ENCODE assay signal across 22 cellular contexts in the genomic region with DNA sequence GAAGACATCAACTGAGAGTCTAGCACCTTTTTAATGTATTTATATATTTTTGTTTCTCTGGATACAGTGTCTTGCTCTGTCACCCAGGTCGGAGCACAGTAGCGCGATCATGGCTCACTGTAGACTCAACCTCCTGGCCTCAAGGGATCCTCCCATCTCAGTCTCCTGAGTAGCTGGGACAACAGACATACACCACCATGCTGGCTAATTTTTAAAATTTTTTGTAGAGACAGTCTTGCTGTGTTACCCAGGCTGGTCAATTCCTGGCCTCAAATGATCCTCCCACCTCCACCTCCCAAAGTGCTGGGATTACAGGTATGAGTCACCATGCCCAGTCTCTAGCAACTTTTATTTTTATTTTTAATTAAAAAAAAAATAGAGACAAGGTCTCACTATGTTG.
"Had no signal": no experiment of that assay in that cellular context is flagged by ENCODE, and none has a peak within 500 bp of the region (broad histone marks: within the 10 kb centered on the region; RNA-seq: fewer than 3 reads in every experiment).

No MANE protein-coding gene starts in this region.

- FAIRE-seq: endothelial cell of umbilical vein, frontal cortex, kidney had no signal

- ATAC-seq: foreskin keratinocyte; gastroesophageal sphincter; heart left ventricle; left cardiac atrium; left lung; left ventricle myocardium superior; lower lobe of right lung; mucosa of descending colon; naive thymus-derived CD8-positive, alpha-beta T cell had no signal

- DNase-seq: dermis blood vessel endothelial cell; dorsolateral prefrontal cortex; effector CD4-positive, alpha-beta T cell; effector memory CD4-positive, alpha-beta T cell; foreskin keratinocyte; heart left ventricle; hypothalamus; immature natural killer cell; islet precursor cell; kidney; kidney glomerular epithelial cell; left cardiac atrium; left lung; left ventricle myocardium superior; lower lobe of right lung; mesenchymal stem cell; mucosa of descending colon; naive B cell; naive thymus-derived CD8-positive, alpha-beta T cell had no signal
